In genomic region chr5:42990892-42991291, GRCh38 we compare ENCODE assay signal across 8 cellular contexts. TPM values are rescaled to one million over a fixed set of nuclear protein-coding genes. Genes with fewer than 3 reads are reported as not detected.
DNase-seq lines count a peak whose midpoint lies in the region; ATAC-seq and TF ChIP-seq lines count a peak whose summit lies in the region.

No MANE protein-coding gene starts in this region.

- no peak for DNase-seq in activated T-cell treated with anti-CD3 and anti-CD28 coated beads, Interleukin-2, amount 50 U/mL, for 72 hours
- DNase-seq in activated T-cell treated with anti-CD3 and anti-CD28 coated beads, Interleukin-2, amount 50 U/mL, for 1 hour: no peak
- no peak for DNase-seq in ascending aorta (ENCODE audit: low spot score in 2 of 2)
- no peak for DNase-seq in mesothelial cell of epicardium (ENCODE audit: low spot score in 2 of 2, unreplicated experiment in 2 of 2)
- DNase-seq in tibial artery: no peak
- DNase-seq in cerebellar nuclear complex (lab: John Stamatoyannopoulos, UW): no peak
- no peak for DNase-seq in NCI-H446 (lab: John Stamatoyannopoulos, UW)

- no peaks in the 10 kb centered on the region for H3K27me3 Mint-ChIP-seq in activated T-cell treated with anti-CD3 and anti-CD28 coated beads, Interleukin-2, amount 50 U/mL, for 72 hours (ENCODE audit: low read depth)
- peaks cover 73% of the 10 kb centered on the region for H3K27me3 Mint-ChIP-seq in mesothelial cell of epicardium (ENCODE audit: low read depth)

- no peak for TF ChIP-seq CTCF in ascending aorta (IDR thresholded peaks at IDR 0.05)
- TF ChIP-seq CTCF in mesothelial cell of epicardium (IDR thresholded peaks at IDR 0.05; ENCODE audit: unreplicated experiment): no peak
- no peak for TF ChIP-seq CTCF in tibial artery (IDR thresholded peaks at IDR 0.05)

- H3K4me3 ChIP-seq in ascending aorta (peak overlapping the region in 1 of 2 donors; percentile 72), tibial artery (peak overlapping the region in 1 of 2 donors; percentile 77)

- H3K4me1 ChIP-seq in ascending aorta (peaks cover 0 to 4% of the 10 kb centered on the region in 2 donors), tibial artery (peaks cover 0 to 5% (median 2%) of the 10 kb centered on the region in 4 donors)

- H3K27me3 ChIP-seq in ascending aorta (no peaks in the 10 kb centered on the region), tibial artery (no peaks in the 10 kb centered on the region)

- intact Hi-C loops in ascending aorta (cut with DNase I): no loop called here
- intact Hi-C loops in tibial artery (cut with DNase I; ENCODE audit: low total_unique reads): loop anchor here (5.0 kb wide), 2 partner anchors 39 to 131 kb away; partner anchors contain the start of gene ZNF131

- H3K9me3 Mint-ChIP-seq in activated T-cell treated with anti-CD3 and anti-CD28 coated beads, Interleukin-2, amount 50 U/mL, for 72 hours: peaks cover 0 to 2% of the 10 kb centered on the region in 2 donors
- peaks cover 21% of the 10 kb centered on the region for H3K9me3 Mint-ChIP-seq in mesothelial cell of epicardium

- peaks cover 52% of the 10 kb centered on the region for H3K4me1 Mint-ChIP-seq in activated T-cell treated with anti-CD3 and anti-CD28 coated beads, Interleukin-2, amount 50 U/mL, for 72 hours (ENCODE audit: low read depth)
- peaks cover 12% of the 10 kb centered on the region for H3K4me1 Mint-ChIP-seq in mesothelial cell of epicardium

- peak overlapping the region; percentile 83 for H3K27ac Mint-ChIP-seq in activated T-cell treated with anti-CD3 and anti-CD28 coated beads, Interleukin-2, amount 50 U/mL, for 72 hours
- H3K27ac Mint-ChIP-seq in mesothelial cell of epicardium: no peak overlapping the region

- H3K27ac ChIP-seq in ascending aorta (peak overlapping the region; percentile 90 to 97), tibial artery (peak overlapping the region; percentile 92 to 97)

- ATAC-seq in activated T-cell treated with anti-CD3 and anti-CD28 coated beads, Interleukin-2, amount 50 U/mL, for 72 hours (replicated peaks in 1 of 2): no peak
- no peak for ATAC-seq in HG03280 (IDR thresholded peaks at IDR 0.05; ENCODE audit: unreplicated experiment)

- H3K4me3 Mint-ChIP-seq in activated T-cell treated with anti-CD3 and anti-CD28 coated beads, Interleukin-2, amount 50 U/mL, for 72 hours: peak overlapping the region; percentile 91 to 98
- peak overlapping the region; percentile 85 for H3K4me3 Mint-ChIP-seq in mesothelial cell of epicardium

- H3K9me3 ChIP-seq in ascending aorta (no peaks in the 10 kb centered on the region), tibial artery (no peaks in the 10 kb centered on the region)

- H3K36me3 ChIP-seq in ascending aorta (no peaks in the 10 kb centered on the region), tibial artery (no peaks in the 10 kb centered on the region)

- peaks cover 17 to 22% of the 10 kb centered on the region in 2 donors for H3K36me3 Mint-ChIP-seq in activated T-cell treated with anti-CD3 and anti-CD28 coated beads, Interleukin-2, amount 50 U/mL, for 72 hours (ENCODE audit: insufficient read depth in 2 of 2)
- no peaks in the 10 kb centered on the region for H3K36me3 Mint-ChIP-seq in mesothelial cell of epicardium

RNA-seq across cellular contexts. Expression of gene ANXA2R, which starts 49.2 kb away (rescaled TPM):
- total RNA-seq in activated T-cell treated with anti-CD3 and anti-CD28 coated beads, Interleukin-2, amount 50 U/mL, for 72 hours: 10 to 100 TPM in 1 of 2 donors, 1 to 10 TPM in 1; 9.9 to 10.0 TPM
- total RNA-seq in ascending aorta (5.1 TPM), mesothelial cell of epicardium (1.4 to 1.9 TPM (median 1.7 TPM) in 3 replicates)
